1 cellular context compared by ENCODE assay signal in the genomic region with DNA sequence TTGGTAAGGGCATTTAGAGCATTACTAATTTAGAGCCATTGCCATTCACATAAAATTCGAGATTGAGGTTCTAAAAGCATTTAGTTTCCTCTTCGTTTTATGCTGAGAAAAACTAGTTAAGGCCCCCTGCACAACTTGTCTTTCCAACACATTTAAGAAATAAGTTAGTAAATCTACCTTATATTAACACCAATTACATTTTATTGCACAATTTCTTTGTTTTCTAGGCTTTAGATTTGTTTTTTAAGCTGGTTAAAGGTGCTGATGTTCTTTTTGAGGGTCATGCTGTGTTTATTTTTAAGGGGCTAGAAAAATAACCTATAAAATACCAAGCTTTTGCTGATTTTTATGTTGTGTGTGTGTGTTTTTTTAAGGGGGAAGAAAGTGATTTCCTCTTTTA.
TF ChIP-seq lines count a peak whose summit lies in the region.

No MANE protein-coding gene starts in this region.

TF ChIP-seq in endothelial cell of umbilical vein, 7 proteins besides CTCF, POLR2A, EP300 and RAD21:
- TF ChIP-seq MYC (IDR thresholded peaks at IDR 0.05; ENCODE audit: low read depth, low read length) = no peak
- TF ChIP-seq, protein P1, sequence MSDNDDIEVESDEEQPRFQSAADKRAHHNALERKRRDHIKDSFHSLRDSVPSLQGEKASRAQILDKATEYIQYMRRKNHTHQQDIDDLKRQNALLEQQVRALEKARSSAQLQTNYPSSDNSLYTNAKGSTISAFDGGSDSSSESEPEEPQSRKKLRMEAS (IDR thresholded peaks at IDR 0.05; ENCODE audit: insufficient read depth, insufficient read length) = no peak
- TF ChIP-seq POLR2AphosphoS5 (IDR thresholded peaks at IDR 0.05; ENCODE audit: insufficient read depth, low read depth, low read length) = no peak
- no peak for TF ChIP-seq EZH2 (IDR thresholded peaks at IDR 0.05; ENCODE audit: borderline replicate concordance, low read depth, low read length, severe bottlenecking)
- no peak for TF ChIP-seq FOS (IDR thresholded peaks at IDR 0.05; ENCODE audit: borderline replicate concordance, insufficient read depth, low read length)
- TF ChIP-seq GATA2 (IDR thresholded peaks at IDR 0.05; ENCODE audit: insufficient read depth, insufficient read length, low read depth, low read length) = no peak
- TF ChIP-seq JUN (IDR thresholded peaks at IDR 0.05; ENCODE audit: borderline replicate concordance, insufficient read depth, insufficient read length, low read depth) = no peak
